Comparison of ENCODE assay signal across 16 cellular contexts in genomic region chr14:24315243-24315806, GRCh38. TPM values are rescaled to one million over a fixed set of nuclear protein-coding genes. Genes with fewer than 3 reads are reported as not detected.
A peak's percentile ranks its signal among the peaks of the same experiment; 100 is the strongest.
DNase-seq lines count a peak whose midpoint lies in the region; ATAC-seq and TF ChIP-seq lines count a peak whose summit lies in the region.
"Had no signal": no experiment of that assay in that cellular context is flagged by ENCODE, and none has a peak within 500 bp of the region (broad histone marks: within the 10 kb centered on the region; RNA-seq: fewer than 3 reads in every experiment).

No MANE protein-coding gene starts in this region.

- no peaks in the 10 kb centered on the region for H4K20me1 ChIP-seq in GM23248 (ENCODE audit: insufficient read depth)

- TF ChIP-seq CTCF in colonic mucosa (IDR thresholded peaks at IDR 0.05): no peak
- no peak for TF ChIP-seq CTCF in transverse colon (IDR thresholded peaks at IDR 0.05)

- CTCF ChIA-PET in activated CD4-positive, alpha-beta memory T cell treated with anti-CD3 and anti-CD28 coated beads, Interleukin-2, amount 10 ng/mL, durations not matched to agents 7 days and 5 days (lab: Charles Lee): interaction anchor here (1.4 kb wide), 1 partner anchor 13 kb away, joined by 3 read pairs; no protein-coding TSS in a partner anchor
- CTCF ChIA-PET in activated CD4-positive, alpha-beta memory T cell treated with anti-CD3 and anti-CD28 coated beads for 36 hours (lab: Charles Lee): interaction anchor here (1.1 to 19.5 kb wide), 2 partner anchors 5 to 19 kb away, joined by 4 to 235 read pairs; partner anchors contain the start of genes CIDEB, LTB4R and LTB4R2
- CTCF ChIA-PET in naive thymus-derived CD4-positive, alpha-beta T cell (lab: Charles Lee): no interaction called here

- H3K9me3 Mint-ChIP-seq in activated CD4-positive, alpha-beta memory T cell treated with anti-CD3 and anti-CD28 coated beads, Interleukin-2, amount 10 ng/mL, durations not matched to agents 7 days and 5 days: no peaks in the 10 kb centered on the region
- H3K9me3 Mint-ChIP-seq in activated CD4-positive, alpha-beta memory T cell treated with anti-CD3 and anti-CD28 coated beads for 36 hours: no peaks in the 10 kb centered on the region
- H3K9me3 Mint-ChIP-seq in naive thymus-derived CD4-positive, alpha-beta T cell: no peaks in the 10 kb centered on the region
- H3K9me3 Mint-ChIP-seq: activated T-helper 1 cell treated with anti-CD3 and anti-CD28 coated beads, Interleukin-12 subunit alpha, Interleukin-12 subunit beta, Interleukin-2, Interleukin-4 antibody, amounts not matched to agents 30 ng/mL and 10 ng/mL and 1 ng/mL, durations not matched to agents 14 hours and 24 hours and 36 hours had no signal

- H3K4me1 Mint-ChIP-seq in activated CD4-positive, alpha-beta memory T cell treated with anti-CD3 and anti-CD28 coated beads, Interleukin-2, amount 10 ng/mL, durations not matched to agents 7 days and 5 days: peaks cover 58% of the 10 kb centered on the region
- H3K4me1 Mint-ChIP-seq in activated CD4-positive, alpha-beta memory T cell treated with anti-CD3 and anti-CD28 coated beads for 36 hours (ENCODE audit: low read depth): peaks cover 54% of the 10 kb centered on the region
- peaks cover 47 to 58% (median 52%) of the 10 kb centered on the region in 7 donors for H3K4me1 Mint-ChIP-seq in naive thymus-derived CD4-positive, alpha-beta T cell

- no peak for TF ChIP-seq EP300 in transverse colon (IDR thresholded peaks at IDR 0.05; ENCODE audit: low read depth)

- DNase-seq in activated CD4-positive, alpha-beta memory T cell treated with anti-CD3 and anti-CD28 coated beads, Interleukin-2, amount 10 ng/mL, durations not matched to agents 7 days and 5 days: no peak
- DNase-seq in activated CD4-positive, alpha-beta memory T cell treated with anti-CD3 and anti-CD28 coated beads for 36 hours: no peak
- DNase-seq in colonic mucosa (no peak), transverse colon (no peak), GM23248 (no peak), caudate nucleus (lab: John Stamatoyannopoulos, UW) (no peak)
- DNase-seq in naive thymus-derived CD4-positive, alpha-beta T cell: no peak
- DNase-seq: activated CD4-positive, alpha-beta T cell treated with anti-CD3 and anti-CD28 coated beads for 36 hours; dermis blood vessel endothelial cell; NCI-H1694; NCI-H510A treated with DMSO at 0.1 percent for 48 hours; SW 1271; tibial artery had no signal

- 78 to 100% methylated on average over 1 to 10 of the region's 10 CpGs for WGBS in transverse colon (ENCODE audit: low coverage in 1 of 2), 2 donors
- WGBS in GM23248 (ENCODE audit: low coverage in 1 of 2, low lambda C conversion rate in 2 of 2, missing lambda C conversion rate in 2 of 2), 2 experiments: 93 to 94% methylated on average over 10 of the region's 10 CpGs

- H3K9me2 ChIP-seq in GM23248 (ENCODE audit: insufficient read depth): no peaks in the 10 kb centered on the region

- peaks cover 14% of the 10 kb centered on the region for H3F3A ChIP-seq in GM23248 (ENCODE audit: insufficient read depth)

- peaks cover 43% of the 10 kb centered on the region for H3K36me3 Mint-ChIP-seq in activated CD4-positive, alpha-beta memory T cell treated with anti-CD3 and anti-CD28 coated beads, Interleukin-2, amount 10 ng/mL, durations not matched to agents 7 days and 5 days (ENCODE audit: low read depth)
- H3K36me3 Mint-ChIP-seq in activated CD4-positive, alpha-beta memory T cell treated with anti-CD3 and anti-CD28 coated beads for 36 hours: peaks cover 10% of the 10 kb centered on the region
- peaks cover 0 to 28% (median 0%) of the 10 kb centered on the region in 5 donors for H3K36me3 Mint-ChIP-seq in naive thymus-derived CD4-positive, alpha-beta T cell

- H3K9ac ChIP-seq in colonic mucosa (ENCODE audit: low read depth in 2 of 2, low read length in 2 of 2) (peak overlapping the region in 1 of 2 donors; percentile 23), GM23248 (no peak overlapping the region)

- no peak overlapping the region for H2AFZ ChIP-seq in GM23248

- H3K9me3 ChIP-seq in colonic mucosa (no peaks in the 10 kb centered on the region), transverse colon (no peaks in the 10 kb centered on the region), GM23248 (ENCODE audit: low read depth) (no peaks in the 10 kb centered on the region)
- H3K9me3 ChIP-seq in naive thymus-derived CD4-positive, alpha-beta T cell (ENCODE audit: control insufficient read depth in 2 of 3, low read length in 3 of 3): no peaks in the 10 kb centered on the region
- H3K9me3 ChIP-seq: tibial artery had no signal

- TF ChIP-seq POLR2A in transverse colon (IDR thresholded peaks at IDR 0.05): no peak

- H3K36me3 ChIP-seq in colonic mucosa (no peaks in the 10 kb centered on the region), transverse colon (no peaks in the 10 kb centered on the region), GM23248 (ENCODE audit: low read depth) (no peaks in the 10 kb centered on the region)
- H3K36me3 ChIP-seq in naive thymus-derived CD4-positive, alpha-beta T cell (ENCODE audit: control insufficient read depth in 2 of 3, insufficient read depth in 3 of 3, low read length in 3 of 3): no peaks in the 10 kb centered on the region
- H3K36me3 ChIP-seq: tibial artery had no signal

- POLR2A ChIA-PET in activated CD4-positive, alpha-beta memory T cell treated with anti-CD3 and anti-CD28 coated beads, Interleukin-2, amount 10 ng/mL, durations not matched to agents 7 days and 5 days (lab: Charles Lee): interaction anchor here (5.8 kb wide), 1 partner anchor 15 kb away, joined by 65 read pairs; no protein-coding TSS in a partner anchor
- POLR2A ChIA-PET in activated CD4-positive, alpha-beta memory T cell treated with anti-CD3 and anti-CD28 coated beads for 36 hours (lab: Charles Lee): no interaction called here
- POLR2A ChIA-PET in naive thymus-derived CD4-positive, alpha-beta T cell (lab: Charles Lee): interaction anchor here (1.0 to 1.1 kb wide), 2 partner anchors 13 to 120 kb away, joined by 3 read pairs; no protein-coding TSS in a partner anchor

- H3K27ac Mint-ChIP-seq in activated CD4-positive, alpha-beta memory T cell treated with anti-CD3 and anti-CD28 coated beads, Interleukin-2, amount 10 ng/mL, durations not matched to agents 7 days and 5 days: peak overlapping the region; percentile 96
- H3K27ac Mint-ChIP-seq in activated CD4-positive, alpha-beta memory T cell treated with anti-CD3 and anti-CD28 coated beads for 36 hours: no peak overlapping the region
- peak overlapping the region in 3 of 9 donors; percentile 10 to 72 (median 56) for H3K27ac Mint-ChIP-seq in naive thymus-derived CD4-positive, alpha-beta T cell
- H3K27ac Mint-ChIP-seq: activated CD4-positive, alpha-beta T cell treated with anti-CD3 and anti-CD28 coated beads for 36 hours had no signal

- H3K4me3 Mint-ChIP-seq in activated CD4-positive, alpha-beta memory T cell treated with anti-CD3 and anti-CD28 coated beads, Interleukin-2, amount 10 ng/mL, durations not matched to agents 7 days and 5 days: peak overlapping the region; percentile 17
- H3K4me3 Mint-ChIP-seq in activated CD4-positive, alpha-beta memory T cell treated with anti-CD3 and anti-CD28 coated beads for 36 hours: no peak overlapping the region
- H3K4me3 Mint-ChIP-seq in naive thymus-derived CD4-positive, alpha-beta T cell: peak overlapping the region in 9 of 10 donors; percentile 10 to 85 (median 54)
- H3K4me3 Mint-ChIP-seq: activated CD4-positive, alpha-beta T cell treated with anti-CD3 and anti-CD28 coated beads for 36 hours had no signal

- ATAC-seq in naive thymus-derived CD4-positive, alpha-beta T cell: no peak
- no peak for ATAC-seq in HG02938 (IDR thresholded peaks at IDR 0.05; ENCODE audit: unreplicated experiment)
- ATAC-seq: activated CD4-positive, alpha-beta T cell treated with anti-CD3 and anti-CD28 coated beads for 36 hours had no signal

- no peak overlapping the region for H3K4me2 ChIP-seq in GM23248 (ENCODE audit: unreplicated experiment)

- H3K4me3 ChIP-seq in colonic mucosa (peak overlapping the region; percentile 2), transverse colon (peak overlapping the region in 1 of 4 donors; percentile 14), GM23248 (no peak overlapping the region)
- no peak overlapping the region for H3K4me3 ChIP-seq in naive thymus-derived CD4-positive, alpha-beta T cell (ENCODE audit: low read length)
- H3K4me3 ChIP-seq: tibial artery had no signal

- no peak overlapping the region for H3K27ac ChIP-seq in colonic mucosa
- H3K27ac ChIP-seq in naive thymus-derived CD4-positive, alpha-beta T cell (ENCODE audit: low read depth, low read length): no peak overlapping the region
- peak overlapping the region in 3 of 4 donors; percentile 25 to 38 (median 33) for H3K27ac ChIP-seq in transverse colon
- H3K27ac ChIP-seq in GM23248: no peak overlapping the region
- H3K27ac ChIP-seq in caudate nucleus (ENCODE audit: low read depth, low read length): no peak overlapping the region
- H3K27ac ChIP-seq: tibial artery had no signal

- no peaks in the 10 kb centered on the region for H3K27me3 ChIP-seq in colonic mucosa
- no peaks in the 10 kb centered on the region for H3K27me3 ChIP-seq in naive thymus-derived CD4-positive, alpha-beta T cell (ENCODE audit: control insufficient read depth in 2 of 2, insufficient read depth in 2 of 2, low read length in 2 of 2)
- H3K27me3 ChIP-seq in transverse colon: peaks cover 17% of the 10 kb centered on the region
- no peaks in the 10 kb centered on the region; the same call in 1 of the 2 replicates for H3K27me3 ChIP-seq in GM23248 (replicated peaks; ENCODE audit: insufficient read depth)

- peaks cover 6% of the 10 kb centered on the region for H3K4me1 ChIP-seq in colonic mucosa
- H3K4me1 ChIP-seq in naive thymus-derived CD4-positive, alpha-beta T cell (ENCODE audit: control insufficient read depth in 2 of 2, insufficient read depth in 2 of 2, low read length in 2 of 2): peaks cover 39 to 42% of the 10 kb centered on the region in 2 donors
- H3K4me1 ChIP-seq in transverse colon: peaks cover 7 to 46% (median 26%) of the 10 kb centered on the region in 4 donors
- H3K4me1 ChIP-seq in GM23248 (ENCODE audit: insufficient read depth): peaks cover 24% of the 10 kb centered on the region

- in situ Hi-C loops in transverse colon (cut with MboI; ENCODE audit: low pct_ligation_motif_present in 1 of 4, low pct_unique_long_range_greater_than_20kb in 1 of 4, low sequenced_read_pairs in 3 of 4) (no loop called here), GM23248 (cut with MboI) (no loop called here)

- peaks cover 13% of the 10 kb centered on the region for H3K27me3 Mint-ChIP-seq in activated CD4-positive, alpha-beta memory T cell treated with anti-CD3 and anti-CD28 coated beads, Interleukin-2, amount 10 ng/mL, durations not matched to agents 7 days and 5 days
- no peaks in the 10 kb centered on the region for H3K27me3 Mint-ChIP-seq in activated CD4-positive, alpha-beta memory T cell treated with anti-CD3 and anti-CD28 coated beads for 36 hours
- peaks cover 0 to 11% (median 0%) of the 10 kb centered on the region in 5 donors for H3K27me3 Mint-ChIP-seq in naive thymus-derived CD4-positive, alpha-beta T cell
- H3K27me3 Mint-ChIP-seq: activated CD4-positive, alpha-beta T cell treated with anti-CD3 and anti-CD28 coated beads for 36 hours had no signal

- intact Hi-C loops in activated CD4-positive, alpha-beta memory T cell treated with anti-CD3 and anti-CD28 coated beads for 36 hours (cut with micrococcal nuclease): no loop called here
- intact Hi-C loops in colonic mucosa (cut with DNase I) (no loop called here), transverse colon (cut with DNase I; ENCODE audit: low total_unique reads) (no loop called here)
- intact Hi-C loops in naive thymus-derived CD4-positive, alpha-beta T cell (cut with micrococcal nuclease): no loop called here

- no peaks in the 10 kb centered on the region for H3K79me2 ChIP-seq in GM23248 (ENCODE audit: insufficient read depth)

RNA-seq across cellular contexts. Expression of gene LTB4R, which starts 4.0 kb away (rescaled TPM):
- 10 to 100 TPM; 36.1 to 37.9 TPM for total RNA-seq in activated CD4-positive, alpha-beta memory T cell treated with anti-CD3 and anti-CD28 coated beads, Interleukin-2, amount 10 ng/mL, durations not matched to agents 7 days and 5 days
- 10 to 100 TPM; 15.4 to 16.7 TPM for total RNA-seq in activated CD4-positive, alpha-beta memory T cell treated with anti-CD3 and anti-CD28 coated beads for 36 hours
- total RNA-seq in colonic mucosa (1 to 10 TPM; 1.5 to 4.0 TPM), transverse colon (1 to 10 TPM; 1.1 to 8.3 (median 6.2) TPM)
- 10 to 100 TPM; 14.1 to 28.8 (median 26.3) TPM for total RNA-seq in naive thymus-derived CD4-positive, alpha-beta T cell
- polyA plus RNA-seq in naive thymus-derived CD4-positive, alpha-beta T cell: 1 to 10 TPM; 9.1 to 9.4 TPM
- 1.4 and 2.4 TPM in 2 replicates for total RNA-seq in GM23248 (2014; rRNA removed; shearing (Covaris generic))
- polyA plus RNA-seq in GM23248 (2016; fragmentation: Nextera tagmentation; extraction: Ambion mirVana): 0.41 and 1.1 TPM in 2 replicates

RNA-seq across cellular contexts. Expression of gene LTB4R2, which starts 5.4 kb away (rescaled TPM):
- total RNA-seq in activated CD4-positive, alpha-beta memory T cell treated with anti-CD3 and anti-CD28 coated beads, Interleukin-2, amount 10 ng/mL, durations not matched to agents 7 days and 5 days: 10 to 100 TPM; 18.5 to 19.6 TPM
- total RNA-seq in activated CD4-positive, alpha-beta memory T cell treated with anti-CD3 and anti-CD28 coated beads for 36 hours: 1 to 10 TPM; 9.4 to 9.6 TPM
- total RNA-seq in colonic mucosa (1 to 10 TPM; 2.7 to 7.8 TPM), transverse colon (10 to 100 TPM in 1 of 4 donors, 1 to 10 TPM in 3; 4.4 to 81.5 (median 7.1) TPM)
- total RNA-seq in naive thymus-derived CD4-positive, alpha-beta T cell: 10 to 100 TPM; 13.9 to 26.8 (median 17.5) TPM
- polyA plus RNA-seq in naive thymus-derived CD4-positive, alpha-beta T cell: 1 to 10 TPM; 2.1 to 2.7 TPM
- 3.5 and 6.8 TPM in 2 replicates for total RNA-seq in GM23248 (2014; rRNA removed; shearing (Covaris generic))
- 0.30 and 0.45 TPM in 2 replicates for polyA plus RNA-seq in GM23248 (2016; fragmentation: Nextera tagmentation; extraction: Ambion mirVana)

RNA-seq across cellular contexts. Expression of gene CIDEB, which starts 7.5 kb away (rescaled TPM):
- 10 to 100 TPM; 38.4 to 39.6 TPM for total RNA-seq in activated CD4-positive, alpha-beta memory T cell treated with anti-CD3 and anti-CD28 coated beads, Interleukin-2, amount 10 ng/mL, durations not matched to agents 7 days and 5 days
- total RNA-seq in activated CD4-positive, alpha-beta memory T cell treated with anti-CD3 and anti-CD28 coated beads for 36 hours: 10 to 100 TPM; 22.6 to 25.8 TPM
- total RNA-seq in colonic mucosa (10 to 100 TPM in 1 of 2 donors, 1 to 10 TPM in 1; 7.7 to 12.9 TPM), transverse colon (100 to 1,000 TPM in 1 of 4 donors, 10 to 100 TPM in 2, 1 to 10 TPM in 1; 6.7 to 168 (median 23.6) TPM)
- 10 to 100 TPM; 16.4 to 31.5 (median 22.7) TPM for total RNA-seq in naive thymus-derived CD4-positive, alpha-beta T cell
- polyA plus RNA-seq in naive thymus-derived CD4-positive, alpha-beta T cell: 10 to 100 TPM; 18.7 to 19.3 TPM
- 0.51 and 2.1 TPM in 2 replicates for total RNA-seq in GM23248 (2014; rRNA removed; shearing (Covaris generic))
- 1.2 TPM in 2 replicates for polyA plus RNA-seq in GM23248 (2016; fragmentation: Nextera tagmentation; extraction: Ambion mirVana)
- total RNA-seq: A673 had no signal

RNA-seq across cellular contexts. Expression of gene NOP9, which starts 15.7 kb away (rescaled TPM):
- total RNA-seq in activated CD4-positive, alpha-beta memory T cell treated with anti-CD3 and anti-CD28 coated beads, Interleukin-2, amount 10 ng/mL, durations not matched to agents 7 days and 5 days: 10 to 100 TPM; 25.8 to 27.7 TPM
- 10 to 100 TPM; 30.7 to 30.9 TPM for total RNA-seq in activated CD4-positive, alpha-beta memory T cell treated with anti-CD3 and anti-CD28 coated beads for 36 hours
- total RNA-seq in colonic mucosa (10 to 100 TPM; 23.8 to 49.8 TPM), transverse colon (10 to 100 TPM; 18.8 to 20.9 (median 19.3) TPM)
- 10 to 100 TPM; 22.7 to 39.5 (median 29.8) TPM for total RNA-seq in naive thymus-derived CD4-positive, alpha-beta T cell
- polyA plus RNA-seq in naive thymus-derived CD4-positive, alpha-beta T cell: 1 to 10 TPM; 1.7 to 1.8 TPM
- total RNA-seq in GM23248 (2014; rRNA removed; shearing (Covaris generic)): 19.3 and 23.7 TPM in 2 replicates
- polyA plus RNA-seq in GM23248 (2016; fragmentation: Nextera tagmentation; extraction: Ambion mirVana): 2.5 and 2.6 TPM in 2 replicates

RNA-seq across cellular contexts. Expression of gene DHRS1, which starts 15.7 kb away (rescaled TPM):
- 10 to 100 TPM; 31.6 to 33.4 TPM for total RNA-seq in activated CD4-positive, alpha-beta memory T cell treated with anti-CD3 and anti-CD28 coated beads, Interleukin-2, amount 10 ng/mL, durations not matched to agents 7 days and 5 days
- total RNA-seq in activated CD4-positive, alpha-beta memory T cell treated with anti-CD3 and anti-CD28 coated beads for 36 hours: 10 to 100 TPM; 14.7 to 14.9 TPM
- 10 to 100 TPM; 38.0 to 42.4 TPM for total RNA-seq in colonic mucosa
- 10 to 100 TPM; 25.2 to 37.0 (median 33.3) TPM for total RNA-seq in naive thymus-derived CD4-positive, alpha-beta T cell
- 10 to 100 TPM; 21.3 to 38.4 TPM for polyA plus RNA-seq in naive thymus-derived CD4-positive, alpha-beta T cell
- total RNA-seq in transverse colon: 100 to 1,000 TPM in 1 of 4 donors, 10 to 100 TPM in 3; 84.2 to 106 (median 94.6) TPM
- total RNA-seq in GM23248 (2014; rRNA removed; shearing (Covaris generic)): 12.8 and 32.1 TPM in 2 replicates
- 31.0 and 34.7 TPM in 2 replicates for polyA plus RNA-seq in GM23248 (2016; fragmentation: Nextera tagmentation; extraction: Ambion mirVana)

Comparison
In these comparisons a context has a peak if more than half of its experiments do, and no peak if none do; other contexts are left out.
1. H3K27ac ChIP-seq: peak in transverse colon (3 of 4); none in colonic mucosa (single experiment), naive thymus-derived CD4-positive, alpha-beta T cell (single experiment), GM23248 (single experiment) and caudate nucleus (single experiment).